In genomic region chr4:83320548-83320947, GRCh38 we compare ENCODE assay signal across 9 cellular contexts. TPM values are rescaled to one million over a fixed set of nuclear protein-coding genes. Genes with fewer than 3 reads are reported as not detected.
DNase-seq lines count a peak whose midpoint lies in the region; ATAC-seq and TF ChIP-seq lines count a peak whose summit lies in the region.
"Had no signal": no experiment of that assay in that cellular context is flagged by ENCODE, and none has a peak within 500 bp of the region (broad histone marks: within the 10 kb centered on the region; RNA-seq: fewer than 3 reads in every experiment).

No MANE protein-coding gene starts in this region.

- H3K36me3 ChIP-seq in psoas muscle (ENCODE audit: insufficient read depth in 1 of 2, low read depth in 1 of 2): no peaks in the 10 kb centered on the region

- ATAC-seq in psoas muscle (peak in 1 of 4 donors; percentile 35), HG03139 (IDR thresholded peaks at IDR 0.05; ENCODE audit: unreplicated experiment) (no peak)

- H3K4me3 ChIP-seq in psoas muscle: no peak overlapping the region
- H3K4me3 ChIP-seq: Peyer's patch had no signal

- no peak overlapping the region for H3K27ac ChIP-seq in psoas muscle
- H3K27ac ChIP-seq: Peyer's patch had no signal

- intact Hi-C loops in psoas muscle (cut with DNase I): no loop called here

- TF ChIP-seq CTCF in psoas muscle (IDR thresholded peaks at IDR 0.05): no peak

- WGBS in psoas muscle, 3 donors: 59 to 74% (median 67%) methylated on average over 5 of the region's 5 CpGs

- H3K9me3 ChIP-seq in psoas muscle: no peaks in the 10 kb centered on the region
- H3K9me3 ChIP-seq: Peyer's patch had no signal

- H3K4me1 ChIP-seq in psoas muscle: no peaks in the 10 kb centered on the region
- H3K4me1 ChIP-seq: Peyer's patch had no signal

- H3K27me3 ChIP-seq in psoas muscle (ENCODE audit: insufficient read depth in 3 of 3, low read length in 2 of 3): no peaks in the 10 kb centered on the region
- H3K27me3 ChIP-seq: Peyer's patch had no signal

- peak; percentile 31 for DNase-seq in GM04504 (ENCODE audit: low read depth)
- peak; percentile 91 for DNase-seq in SIG-M5 treated with dmso at 0.1 percent for 504 hours (lab: John Stamatoyannopoulos, UW; ENCODE audit: unreplicated experiment)
- DNase-seq in fibroblast of peridontal ligament (ENCODE audit: extremely low read depth): peak; percentile 31
- peak; percentile 46 to 70 for DNase-seq in psoas muscle
- DNase-seq in SHP77 (lab: John Stamatoyannopoulos, UW): no peak
- DNase-seq in NCI-H748 treated with DMSO at 0.1 percent for 48 hours (lab: John Stamatoyannopoulos, UW): no peak
- DNase-seq in stimulated activated CD4-positive, alpha-beta T cell treated with anti-CD3 and anti-CD28 coated beads, Interleukin-4, amount 100 ng/mL, for 24 hours: no peak

RNA-seq across cellular contexts. Expression of gene HPSE, which starts 14.1 kb away (rescaled TPM):
- total RNA-seq in psoas muscle: under 1 TPM; 0.34 to 0.64 (median 0.43) TPM
- polyA plus RNA-seq in psoas muscle: under 1 TPM; 0.06 to 0.13 (median 0.08) TPM

RNA-seq across cellular contexts. Expression of gene COQ2, which starts 36.0 kb away (rescaled TPM):
- 10 to 100 TPM; 11.6 to 29.1 (median 20.3) TPM for total RNA-seq in psoas muscle
- polyA plus RNA-seq in psoas muscle: 10 to 100 TPM in 1 of 3 donors, 1 to 10 TPM in 2; 6.4 to 12.4 (median 7.6) TPM

Comparison
In these comparisons a context has a peak if more than half of its experiments do, and no peak if none do; other contexts are left out.
1. DNase-seq: peak in GM04504 (single experiment), SIG-M5 treated with dmso at 0.1 percent for 504 hours (single experiment), fibroblast of peridontal ligament (single experiment) and psoas muscle (2 of 2); none in SHP77 (0 of 2), NCI-H748 treated with DMSO at 0.1 percent for 48 hours (single experiment) and stimulated activated CD4-positive, alpha-beta T cell treated with anti-CD3 and anti-CD28 coated beads, Interleukin-4, amount 100 ng/mL, for 24 hours (single experiment).